In the genomic region with DNA sequence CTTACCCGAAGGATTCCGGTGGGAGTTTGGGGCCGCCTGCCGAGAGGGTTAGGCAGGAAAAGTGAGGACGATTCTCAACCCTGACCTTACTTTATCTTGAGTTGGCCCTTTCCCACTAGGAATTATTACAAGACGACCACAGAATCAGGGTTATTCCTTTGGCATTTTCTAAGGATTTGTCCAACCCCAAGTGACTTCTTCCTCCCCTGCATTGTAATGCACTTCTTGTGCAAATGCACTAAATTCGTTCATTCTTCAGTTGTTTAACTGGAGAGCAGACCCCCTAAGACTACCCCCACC, we compare ENCODE assay signal across 8 cellular contexts. TPM values are rescaled to one million over a fixed set of nuclear protein-coding genes. Genes with fewer than 3 reads are reported as not detected.
A peak's percentile ranks its signal among the peaks of the same experiment; 100 is the strongest.
DNase-seq lines count a peak whose midpoint lies in the region; ATAC-seq and TF ChIP-seq lines count a peak whose summit lies in the region.

No MANE protein-coding gene starts in this region.

- no peaks in the 10 kb centered on the region for H3K9me3 Mint-ChIP-seq in Calu3 (ENCODE audit: low read depth, unreplicated experiment)
- H3K9me3 Mint-ChIP-seq in osteocyte (ENCODE audit: unreplicated experiment), result no peaks in the 10 kb centered on the region

- H3K27ac Mint-ChIP-seq in Calu3 (ENCODE audit: unreplicated experiment), result peak overlapping the region; percentile 87
- H3K27ac Mint-ChIP-seq in osteocyte (ENCODE audit: unreplicated experiment), result peak overlapping the region; percentile 97

- peak overlapping the region; percentile 91 to 94 for H3K4me3 ChIP-seq in Panc1 (ENCODE audit: low read depth in 2 of 2, low read length in 2 of 2)

- no peaks in the 10 kb centered on the region; the same call in 1 of the 2 replicates for H3K36me3 ChIP-seq in Panc1 (ENCODE audit: control insufficient read depth, insufficient read depth, low read length)

- POLR2A ChIA-PET in Panc1 (lab: Charles Lee), result interaction anchor here (0.6 kb wide), 1 partner anchor 931 kb away, joined by 6 read pairs; no protein-coding TSS in a partner anchor

- H3K27me3 ChIP-seq in Panc1 (ENCODE audit: control insufficient read depth, insufficient read depth, low read length), result no peaks in the 10 kb centered on the region

- in situ Hi-C loops in Panc1 (cut with HindIII; ENCODE audit: low pct_unique_long_range_greater_than_20kb, low sequenced_read_pairs), result no loop called here
- in situ Hi-C loops in GM13977 (cut with MboI; ENCODE audit: low pct_unique_long_range_greater_than_20kb, low sequenced_read_pairs, unreplicated experiment), result no loop called here

- intact Hi-C loops in Calu3 (cut with micrococcal nuclease; ENCODE audit: unreplicated experiment) (loop anchor here (10.0 kb wide), 1 partner anchor 416 kb away; no protein-coding TSS in a partner anchor), Panc1 (cut with micrococcal nuclease; ENCODE audit: unreplicated experiment) (no loop called here)

- H3K4me1 ChIP-seq in Panc1 (ENCODE audit: control insufficient read depth, insufficient read depth, low read length), result peaks cover 9% of the 10 kb centered on the region; the same call in 1 of the 2 replicates

- H3K27ac ChIP-seq in Panc1 (ENCODE audit: low read length) (peak overlapping the region; percentile 91), epithelial cell of prostate (peak overlapping the region; percentile 73)

- CTCF ChIA-PET in Calu3 (lab: Charles Lee) (interaction anchor here (1.2 to 1.5 kb wide), 3 partner anchors 16 to 56 kb away, joined by 3 to 9 read pairs (median 5); no protein-coding TSS in a partner anchor), Panc1 (lab: Charles Lee) (no interaction called here)

- H3K36me3 Mint-ChIP-seq in Calu3 (ENCODE audit: insufficient read depth, unreplicated experiment) (peaks cover 29% of the 10 kb centered on the region), osteocyte (ENCODE audit: unreplicated experiment) (peaks cover 4% of the 10 kb centered on the region)

- no peak for TF ChIP-seq CTCF in Calu3 (IDR thresholded peaks at IDR 0.05; ENCODE audit: unreplicated experiment)
- TF ChIP-seq CTCF in Panc1 (IDR thresholded peaks at IDR 0.05), result no peak
- TF ChIP-seq CTCF in osteocyte (IDR thresholded peaks at IDR 0.05), result no peak
- no peak for TF ChIP-seq CTCF in GM13977 (IDR thresholded peaks at IDR 0.05; ENCODE audit: extremely low read depth, insufficient read depth, missing control alignments)

- peaks cover 14% of the 10 kb centered on the region for H3K4me1 Mint-ChIP-seq in Calu3 (ENCODE audit: low read depth, unreplicated experiment)
- peaks cover 39% of the 10 kb centered on the region for H3K4me1 Mint-ChIP-seq in osteocyte (ENCODE audit: unreplicated experiment)

- H3K9me3 ChIP-seq in Panc1 (ENCODE audit: control insufficient read depth, insufficient read depth, low read depth, low read length), result no peaks in the 10 kb centered on the region

- ATAC-seq in Panc1, result peak; percentile 14; the same call in 1 of the 2 replicates

- H3K4me3 Mint-ChIP-seq in Calu3 (ENCODE audit: low read depth, unreplicated experiment), result peak overlapping the region; percentile 97
- peak overlapping the region; percentile 97 for H3K4me3 Mint-ChIP-seq in osteocyte (ENCODE audit: unreplicated experiment)

- BruUV-seq in Calu3 (replicated peaks; lab: Mats Ljungman, UMichigan) (no TSS peak), Panc1 (replicated peaks; lab: Mats Ljungman, UMichigan) (TSS peak; percentile 78)

- no peak for DNase-seq in Calu3
- no peak for DNase-seq in Panc1 (ENCODE audit: low read depth, low spot score)
- DNase-seq in epithelial cell of prostate (ENCODE audit: low read depth, low spot score), result no peak
- no peak for DNase-seq in osteocyte (ENCODE audit: extremely low spot score, unreplicated experiment)
- no peak for DNase-seq in COR-L47 (lab: John Stamatoyannopoulos, UW)
- DNase-seq in RPMI8226, result no peak
- DNase-seq in LoVo (ENCODE audit: low spot score), result no peak
- no peak for DNase-seq in GM13977 (ENCODE audit: low spot score)

- H3K27me3 Mint-ChIP-seq in Calu3 (ENCODE audit: unreplicated experiment), result no peaks in the 10 kb centered on the region
- no peaks in the 10 kb centered on the region for H3K27me3 Mint-ChIP-seq in osteocyte (ENCODE audit: unreplicated experiment)

RNA-seq across cellular contexts. Expression of gene TMEM217, which starts 0.4 kb away (rescaled TPM):
- total RNA-seq in Calu3 (2022) (0.99 and 1.5 TPM in 2 replicates), Panc1 (2021; ENCODE audit: unreplicated experiment) (4.0 TPM), osteocyte (3.5 and 5.0 TPM in 2 replicates)
- polyA plus RNA-seq in Panc1 (2012; ENCODE audit: insufficient read length), result 1.4 TPM

RNA-seq across cellular contexts. Expression of gene TBC1D22B, which starts 0.8 kb away (rescaled TPM):
- total RNA-seq in Calu3 (2022) (14.6 and 14.8 TPM in 2 replicates), Panc1 (2021; ENCODE audit: unreplicated experiment) (13.0 TPM), osteocyte (13.5 and 13.8 TPM in 2 replicates)
- 8.0 TPM for polyA plus RNA-seq in Panc1 (2012; ENCODE audit: insufficient read length)
